1 cellular context compared by ENCODE assay signal in genomic region chr2:232541195-232541960, GRCh38.
TF ChIP-seq lines count a peak whose summit lies in the region.

No MANE protein-coding gene starts in this region.

TF ChIP-seq in H1, 55 proteins besides CTCF, POLR2A, EP300 and RAD21:
- TF ChIP-seq PHF8 (conservative IDR thresholded peaks at IDR 0.05; ENCODE audit: low read depth, low read length) (no peak), MAX (IDR thresholded peaks at IDR 0.05) (no peak), BRCA1 (IDR thresholded peaks at IDR 0.05; ENCODE audit: low read depth, low read length) (no peak), RBBP5 (IDR thresholded peaks at IDR 0.05; ENCODE audit: borderline replicate concordance, low read depth, low read length) (no peak), SUZ12 (IDR thresholded peaks at IDR 0.05; ENCODE audit: low read length) (no peak), CTBP2 (IDR thresholded peaks at IDR 0.05; ENCODE audit: borderline replicate concordance, insufficient read depth, insufficient read length, low read length) (no peak), CHD2 (IDR thresholded peaks at IDR 0.05; ENCODE audit: low read length) (no peak), HDAC6 (IDR thresholded peaks at IDR 0.05; ENCODE audit: low read depth, low read length) (no peak), SIX5 (IDR thresholded peaks at IDR 0.05; ENCODE audit: low read depth, low read length) (no peak), SP4 (IDR thresholded peaks at IDR 0.05; ENCODE audit: low read length) (no peak), EZH2 (IDR thresholded peaks at IDR 0.05; ENCODE audit: low read depth, low read length, severe bottlenecking) (no peak), CHD7 (IDR thresholded peaks at IDR 0.05; ENCODE audit: insufficient replicate concordance, low read length) (no peak), POU5F1 (IDR thresholded peaks at IDR 0.05; ENCODE audit: low read depth, low read length) (no peak)
